In the genomic region with DNA sequence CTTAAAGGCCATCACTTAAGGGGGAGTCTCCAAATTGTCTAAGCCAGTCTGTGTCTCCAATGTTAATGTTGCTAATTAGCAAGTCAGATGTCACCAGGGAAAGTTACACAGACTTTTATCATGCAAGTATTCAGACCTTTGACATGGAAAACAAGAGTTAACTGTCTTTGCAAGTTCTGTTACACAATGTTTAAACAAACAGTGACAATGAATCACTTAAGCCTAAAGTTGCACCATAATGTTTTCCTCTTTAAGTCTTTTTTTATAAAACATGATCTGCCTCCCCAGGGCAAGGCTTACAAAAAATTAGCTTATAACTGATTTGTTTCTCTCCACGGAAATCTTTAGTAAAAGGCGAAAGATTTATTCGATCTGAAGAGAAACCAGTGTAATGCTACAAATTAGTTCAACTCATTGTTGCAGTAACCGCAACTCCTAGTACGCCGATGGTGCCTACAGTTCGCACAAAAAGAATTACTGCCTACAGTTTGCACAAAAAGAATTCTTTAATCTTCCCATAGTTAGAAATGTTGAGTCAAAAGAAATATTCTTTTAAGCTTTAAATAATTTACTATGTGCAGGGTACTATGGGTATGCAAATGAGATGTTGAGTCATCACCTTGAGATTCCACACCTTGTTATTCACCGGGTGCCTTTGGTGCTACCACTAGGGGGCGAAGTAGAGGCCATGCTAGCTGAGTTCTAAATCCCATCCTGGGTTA, we compare ENCODE assay signal across 7 cellular contexts. TPM values are rescaled to one million over a fixed set of nuclear protein-coding genes. Genes with fewer than 3 reads are reported as not detected.
A peak's percentile ranks its signal among the peaks of the same experiment; 100 is the strongest.
DNase-seq lines count a peak whose midpoint lies in the region; FAIRE-seq and TF ChIP-seq lines count a peak whose summit lies in the region.

No MANE protein-coding gene starts in this region.

- no peaks in the 10 kb centered on the region for H3K79me2 ChIP-seq in GM23248 (ENCODE audit: insufficient read depth)

- no peaks in the 10 kb centered on the region for H3K9me3 ChIP-seq in GM23248 (ENCODE audit: low read depth)

- peak; percentile 93 for FAIRE-seq in islet of Langerhans (lab: Jason Lieb, UNC)

- 24 to 26% methylated on average over 9 of the region's 9 CpGs for WGBS in GM23248 (ENCODE audit: low coverage in 1 of 2, low lambda C conversion rate in 2 of 2, missing lambda C conversion rate in 2 of 2), 2 experiments

- peaks cover 53% of the 10 kb centered on the region for H3F3A ChIP-seq in GM23248 (ENCODE audit: insufficient read depth)

- H3K4me2 ChIP-seq in GM23248 (ENCODE audit: unreplicated experiment): peak overlapping the region; percentile 73

- peaks cover 27% of the 10 kb centered on the region for H3K4me1 ChIP-seq in GM23248 (ENCODE audit: insufficient read depth)

- in situ Hi-C loops in GM23248 (cut with MboI) (no loop called here), KBM-7 (cut with MboI; ENCODE audit: low pct_unique_long_range_greater_than_20kb, low sequenced_read_pairs) (no loop called here), astrocyte of the cerebellum (cut with HindIII; ENCODE audit: low sequenced_read_pairs) (no loop called here)

- H2AFZ ChIP-seq in GM23248: no peak overlapping the region

- TF ChIP-seq CTCF in GM12874 (IDR thresholded peaks at IDR 0.05; ENCODE audit: insufficient read depth, low read depth, low read length) (peak; percentile 81), astrocyte of the cerebellum (IDR thresholded peaks at IDR 0.05; ENCODE audit: low read depth, low read length, missing control alignments) (peak; percentile 98)

- H4K20me1 ChIP-seq in GM23248 (ENCODE audit: insufficient read depth): no peaks in the 10 kb centered on the region

- peaks cover 9% of the 10 kb centered on the region for H3K27me3 ChIP-seq in GM23248 (replicated peaks; ENCODE audit: insufficient read depth)

- H3K36me3 ChIP-seq in GM23248 (ENCODE audit: low read depth): no peaks in the 10 kb centered on the region

- H3K9ac ChIP-seq in GM23248: peak overlapping the region; percentile 71

- H3K9me2 ChIP-seq in GM23248 (ENCODE audit: insufficient read depth): no peaks in the 10 kb centered on the region

- DNase-seq in GM23248 (peak; percentile 88), KBM-7 (peak; percentile 53), SW480 (ENCODE audit: low spot score) (peak; percentile 92), astrocyte of the cerebellum (ENCODE audit: low read depth) (peak; percentile 90)
- DNase-seq in stimulated activated CD4-positive, alpha-beta T cell treated with anti-CD3 and anti-CD28 coated beads, TNF-alpha, amount 100 ng/mL, for 1 hour (ENCODE audit: low read depth in 3 of 3, low spot score in 1 of 3): peak; percentile 7 to 49 (median 20)

- H3K27ac ChIP-seq in GM23248: peak overlapping the region; percentile 72

- H3K4me3 ChIP-seq in GM23248: no peak overlapping the region
- no peak overlapping the region for H3K4me3 ChIP-seq in astrocyte of the cerebellum (ENCODE audit: low read depth, low read length)

RNA-seq across cellular contexts. Expression of gene HHAT, which starts 45.3 kb away (rescaled TPM):
- total RNA-seq in GM23248 (2014; rRNA removed; shearing (Covaris generic)): 1.9 TPM in 2 replicates
- 1.6 and 1.8 TPM in 2 replicates for polyA plus RNA-seq in GM23248 (2016; fragmentation: Nextera tagmentation; extraction: Ambion mirVana)

Comparison
In these comparisons a context has a peak if more than half of its experiments do, and no peak if none do; other contexts are left out.
1. DNase-seq: peak in every context shown above with its lines; median percentile 92 in SW480; 90 in astrocyte of the cerebellum; 88 in GM23248; 53 in KBM-7; 20 in stimulated activated CD4-positive, alpha-beta T cell treated with anti-CD3 and anti-CD28 coated beads, TNF-alpha, amount 100 ng/mL, for 1 hour.